Comparison of ENCODE assay signal across 28 cellular contexts in genomic region chr20:35909796-35910195, GRCh38.
"Had no signal": no experiment of that assay in that cellular context is flagged by ENCODE, and none has a peak within 500 bp of the region (broad histone marks: within the 10 kb centered on the region; RNA-seq: fewer than 3 reads in every experiment).

No MANE protein-coding gene starts in this region.

- H3K27ac ChIP-seq: adrenal gland, body of pancreas, right atrium auricular region, testis had no signal

- H3K27ac Mint-ChIP-seq: activated B cell treated with CpG ODN at 0.5 μM for 24 hours; activated T-helper 1 cell treated with anti-CD3 and anti-CD28 coated beads, Interleukin-12 subunit alpha, Interleukin-12 subunit beta, Interleukin-2, Interleukin-4 antibody, amounts not matched to agents 30 ng/mL and 10 ng/mL and 1 ng/mL, durations not matched to agents 14 hours and 24 hours and 36 hours; endodermal cell; mesothelial cell of epicardium; stimulated activated naive B cell treated with anti-CD40 and anti-IgM and Interleukin-4, amounts not matched to agents 10 μg/mL and 1 μg/mL and 100 μg/mL, for 72 hours; T-helper 2 cell treated with Interferon-gamma antibody and Interleukin-4, amounts not matched to agents 5 μg/mL and 100 μg/mL, for 36 hours had no signal

- H3K4me1 Mint-ChIP-seq: activated B cell treated with CpG ODN at 0.5 μM for 24 hours, mesothelial cell of epicardium had no signal

- H3K9me3 ChIP-seq: adrenal gland, body of pancreas, right atrium auricular region, testis had no signal

- H3K4me1 ChIP-seq: adrenal gland, body of pancreas had no signal

- H3K4me3 Mint-ChIP-seq: activated B cell treated with CpG ODN at 0.5 μM for 24 hours; activated T-helper 1 cell treated with anti-CD3 and anti-CD28 coated beads, Interleukin-12 subunit alpha, Interleukin-12 subunit beta, Interleukin-2, Interleukin-4 antibody, amounts not matched to agents 30 ng/mL and 10 ng/mL and 1 ng/mL, durations not matched to agents 14 hours and 24 hours and 36 hours; endodermal cell; mesothelial cell of epicardium; naive thymus-derived CD8-positive, alpha-beta T cell; stimulated activated naive B cell treated with anti-CD40 and anti-IgM and Interleukin-4, amounts not matched to agents 10 μg/mL and 1 μg/mL and 100 μg/mL, for 72 hours; T-cell; T-helper 2 cell treated with Interferon-gamma antibody and Interleukin-4, amounts not matched to agents 5 μg/mL and 100 μg/mL, for 36 hours had no signal

- H3K4me2 ChIP-seq: smooth muscle cell had no signal

- H3K4me3 ChIP-seq: adrenal gland, body of pancreas, right atrium auricular region, smooth muscle cell, testis had no signal

- H3K27me3 Mint-ChIP-seq: activated B cell treated with CpG ODN at 0.5 μM for 24 hours; naive thymus-derived CD8-positive, alpha-beta T cell; stimulated activated naive B cell treated with anti-CD40 and anti-IgM and Interleukin-4, amounts not matched to agents 10 μg/mL and 1 μg/mL and 100 μg/mL, for 72 hours; T-cell had no signal

- DNase-seq: activated B cell treated with CpG ODN at 0.5 μM for 24 hours; activated CD4-positive, alpha-beta T cell treated with anti-CD3 and anti-CD28 coated beads, Interleukin-2, amount 50 U/mL, for 1 hour; activated gamma-delta T cell; activated naive CD4-positive, alpha-beta T cell treated with anti-CD3 and anti-CD28 coated beads, Interleukin-2, amount 50 U/mL, for 16 hours; activated T-cell treated with anti-CD3 and anti-CD28 coated beads for 4 hours; adrenal gland; aorta; body of pancreas; endodermal cell; foreskin fibroblast; head of caudate nucleus; hippocampal formation; left cardiac atrium; left ventricle myocardium superior; naive thymus-derived CD8-positive, alpha-beta T cell; stimulated activated CD4-positive, alpha-beta T cell treated with anti-CD3 and anti-CD28 coated beads, Interleukin-1b, Interleukin-23, amount 100 ng/mL, for 48 hours; stimulated activated CD4-positive, alpha-beta T cell treated with anti-CD3 and anti-CD28 coated beads, Interleukin-4, amount 100 ng/mL, for 4 hours; stimulated activated CD8-positive, alpha-beta memory T cell treated with anti-CD3 and anti-CD28 coated beads, Interleukin-4, amount 100 ng/mL, for 48 hours; stimulated activated naive B cell treated with anti-CD40 and anti-IgM and Interleukin-4, amounts not matched to agents 10 μg/mL and 1 μg/mL and 100 μg/mL, for 72 hours; T-cell; testis; trophoblast cell had no signal

- ATAC-seq: body of pancreas; esophagus mucosa; left cardiac atrium; left ventricle myocardium superior; naive thymus-derived CD8-positive, alpha-beta T cell; stimulated activated naive B cell treated with anti-CD40 and anti-IgM and Interleukin-4, amounts not matched to agents 10 μg/mL and 1 μg/mL and 100 μg/mL, for 72 hours; T-cell had no signal

- H3K27me3 ChIP-seq: adrenal gland, body of pancreas, right atrium auricular region, testis had no signal

- H3K9me3 Mint-ChIP-seq: activated B cell treated with CpG ODN at 0.5 μM for 24 hours; activated T-helper 1 cell treated with anti-CD3 and anti-CD28 coated beads, Interleukin-12 subunit alpha, Interleukin-12 subunit beta, Interleukin-2, Interleukin-4 antibody, amounts not matched to agents 30 ng/mL and 10 ng/mL and 1 ng/mL, durations not matched to agents 14 hours and 24 hours and 36 hours; endodermal cell; mesothelial cell of epicardium; naive thymus-derived CD8-positive, alpha-beta T cell; stimulated activated naive B cell treated with anti-CD40 and anti-IgM and Interleukin-4, amounts not matched to agents 10 μg/mL and 1 μg/mL and 100 μg/mL, for 72 hours; T-cell; T-helper 2 cell treated with Interferon-gamma antibody and Interleukin-4, amounts not matched to agents 5 μg/mL and 100 μg/mL, for 36 hours had no signal
